ENCODE assay signal across 8 cellular contexts in genomic region chr20:36305602-36306556, GRCh38. TPM values are rescaled to one million over a fixed set of nuclear protein-coding genes. Genes with fewer than 3 reads are reported as not detected.
DNase-seq lines count a peak whose midpoint lies in the region; ATAC-seq and TF ChIP-seq lines count a peak whose summit lies in the region.

A gene with protein sequence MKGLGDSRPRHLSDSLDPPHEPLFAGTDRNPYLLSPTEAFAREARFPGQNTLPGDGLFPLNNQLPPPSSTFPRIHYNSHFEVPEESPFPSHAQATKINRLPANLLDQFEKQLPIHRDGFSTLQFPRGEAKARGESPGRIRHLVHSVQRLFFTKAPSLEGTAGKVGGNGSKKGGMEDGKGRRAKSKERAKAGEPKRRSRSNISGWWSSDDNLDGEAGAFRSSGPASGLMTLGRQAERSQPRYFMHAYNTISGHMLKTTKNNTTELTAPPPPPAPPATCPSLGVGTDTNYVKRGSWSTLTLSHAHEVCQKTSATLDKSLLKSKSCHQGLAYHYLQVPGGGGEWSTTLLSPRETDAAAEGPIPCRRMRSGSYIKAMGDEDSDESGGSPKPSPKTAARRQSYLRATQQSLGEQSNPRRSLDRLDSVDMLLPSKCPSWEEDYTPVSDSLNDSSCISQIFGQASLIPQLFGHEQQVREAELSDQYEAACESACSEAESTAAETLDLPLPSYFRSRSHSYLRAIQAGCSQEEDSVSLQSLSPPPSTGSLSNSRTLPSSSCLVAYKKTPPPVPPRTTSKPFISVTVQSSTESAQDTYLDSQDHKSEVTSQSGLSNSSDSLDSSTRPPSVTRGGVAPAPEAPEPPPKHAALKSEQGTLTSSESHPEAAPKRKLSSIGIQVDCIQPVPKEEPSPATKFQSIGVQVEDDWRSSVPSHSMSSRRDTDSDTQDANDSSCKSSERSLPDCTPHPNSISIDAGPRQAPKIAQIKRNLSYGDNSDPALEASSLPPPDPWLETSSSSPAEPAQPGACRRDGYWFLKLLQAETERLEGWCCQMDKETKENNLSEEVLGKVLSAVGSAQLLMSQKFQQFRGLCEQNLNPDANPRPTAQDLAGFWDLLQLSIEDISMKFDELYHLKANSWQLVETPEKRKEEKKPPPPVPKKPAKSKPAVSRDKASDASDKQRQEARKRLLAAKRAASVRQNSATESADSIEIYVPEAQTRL (plus strand): TSS chr20:36306339. CDS start chr20:36431718, 125,379 bp downstream.

- H3K36me3 ChIP-seq in HAP-1 (replicated peaks) (no peaks in the 10 kb centered on the region), heart right ventricle (no peaks in the 10 kb centered on the region), psoas muscle (ENCODE audit: insufficient read depth in 1 of 2, low read depth in 1 of 2) (no peaks in the 10 kb centered on the region)

- no peak within 1 kb of the TSS for H3K27ac Mint-ChIP-seq in activated B cell treated with CpG ODN at 0.5 μM for 24 hours

- no peaks in the 10 kb centered on the region for H3K36me3 Mint-ChIP-seq in activated B cell treated with CpG ODN at 0.5 μM for 24 hours (ENCODE audit: low read depth)

- H3K27me3 ChIP-seq in HAP-1 (ENCODE audit: low read depth) (peaks cover 57% of the 10 kb centered on the region), heart right ventricle (peaks cover 24 to 96% (median 94%) of the 10 kb centered on the region in 7 donors), psoas muscle (ENCODE audit: insufficient read depth in 3 of 3, low read length in 2 of 3) (peaks cover 0 to 93% (median 40%) of the 10 kb centered on the region in 3 donors)

- TF ChIP-seq CTCF in activated B cell treated with CpG ODN at 0.5 μM for 24 hours (IDR thresholded peaks at IDR 0.05) = no peak
- TF ChIP-seq CTCF in heart right ventricle (IDR thresholded peaks at IDR 0.05) = no peak
- no peak for TF ChIP-seq CTCF in psoas muscle (IDR thresholded peaks at IDR 0.05)

- DNase-seq in HAP-1 (ENCODE audit: low spot score in 2 of 2) (peak in 1 of 2 experiments; percentile 26), activated B cell treated with CpG ODN at 0.5 μM for 24 hours (no peak), heart right ventricle (no peak), psoas muscle (no peak), DMS79 (lab: John Stamatoyannopoulos, UW) (no peak), NCI-H2196 treated with DMSO at 0.1 percent for 48 hours (lab: John Stamatoyannopoulos, UW; ENCODE audit: unreplicated experiment) (no peak)

- intact Hi-C loops in activated B cell treated with CpG ODN at 0.5 μM for 24 hours (cut with micrococcal nuclease) (no loop called here), heart right ventricle (cut with DNase I) (no loop called here), psoas muscle (cut with DNase I) (no loop called here)

- in situ Hi-C loops in HAP-1 (cut with MboI; ENCODE audit: low sequenced_read_pairs) = no loop called here

- H3K27ac ChIP-seq in heart right ventricle (no peak within 1 kb of the TSS), psoas muscle (no peak within 1 kb of the TSS)

- CTCF ChIA-PET in activated B cell treated with CpG ODN at 0.5 μM for 24 hours (lab: Charles Lee) = no interaction called here

- H3K9me3 Mint-ChIP-seq in activated B cell treated with CpG ODN at 0.5 μM for 24 hours = no peaks in the 10 kb centered on the region

- peak within 1 kb of the TSS; percentile 39 for H3K4me3 ChIP-seq in HAP-1
- H3K4me3 ChIP-seq in heart right ventricle = peak within 1 kb of the TSS in 7 of 10 donors; percentile 8 to 33 (median 25)
- peak within 1 kb of the TSS; percentile 33 for H3K4me3 ChIP-seq in psoas muscle

- peak within 1 kb of the TSS; percentile 69 for H3K4me3 Mint-ChIP-seq in activated B cell treated with CpG ODN at 0.5 μM for 24 hours

- peaks cover 9% of the 10 kb centered on the region for H3K4me1 Mint-ChIP-seq in activated B cell treated with CpG ODN at 0.5 μM for 24 hours

- H3K27me3 Mint-ChIP-seq in activated B cell treated with CpG ODN at 0.5 μM for 24 hours = peaks cover 65% of the 10 kb centered on the region

- WGBS in heart right ventricle, 2 donors = 2 to 3% methylated on average over 36 to 93 of the region's 96 CpGs
- 2 to 3% (median 3%) methylated on average over 21 to 85 of the region's 96 CpGs for WGBS in psoas muscle, 3 donors

- H3K9me3 ChIP-seq in HAP-1 = no peaks in the 10 kb centered on the region
- no peaks in the 10 kb centered on the region for H3K9me3 ChIP-seq in heart right ventricle
- H3K9me3 ChIP-seq in psoas muscle = no peaks in the 10 kb centered on the region

- H3K4me1 ChIP-seq in HAP-1 = no peaks in the 10 kb centered on the region
- H3K4me1 ChIP-seq in heart right ventricle = peaks cover 0 to 13% (median 7%) of the 10 kb centered on the region in 9 donors
- peaks cover 4% of the 10 kb centered on the region for H3K4me1 ChIP-seq in psoas muscle

- POLR2A ChIA-PET in activated B cell treated with CpG ODN at 0.5 μM for 24 hours (lab: Charles Lee) = no interaction called here

- ATAC-seq in activated B cell treated with CpG ODN at 0.5 μM for 24 hours (ENCODE audit: low read depth) (no peak), heart right ventricle (no peak), psoas muscle (no peak), HG03159 (IDR thresholded peaks at IDR 0.05; ENCODE audit: unreplicated experiment) (no peak), GM21786 (IDR thresholded peaks at IDR 0.05; ENCODE audit: unreplicated experiment) (no peak)

RNA-seq across cellular contexts. Expression of the gene that starts here (rescaled TPM):
- total RNA-seq in activated B cell treated with CpG ODN at 0.5 μM for 24 hours (36.4 and 38.7 TPM in 2 replicates), heart right ventricle (10 to 100 TPM; 40.6 to 74.4 (median 60.7) TPM), psoas muscle (100 to 1,000 TPM in 2 of 4 donors, 10 to 100 TPM in 2; 72.5 to 151 (median 99.7) TPM)
- polyA plus RNA-seq in heart right ventricle (10 to 100 TPM; 34.0 to 56.0 TPM), psoas muscle (10 to 100 TPM; 53.5 to 90.4 (median 79.3) TPM)
